ENCODE assay signal across 1 cellular context in genomic region chr1:231382426-231382825, GRCh38.
TF ChIP-seq lines count a peak whose summit lies in the region.

No MANE protein-coding gene starts in this region.

TF ChIP-seq in HepG2, 621 proteins besides CTCF, POLR2A, EP300 and RAD21:
- no peak for TF ChIP-seq ERF (CRISPR knock-in tag; IDR thresholded peaks at IDR 0.05)
- no peak for TF ChIP-seq SMARCE1 (IDR thresholded peaks at IDR 0.05; ENCODE audit: borderline replicate concordance)
- TF ChIP-seq ZSCAN12 (CRISPR knock-in tag; IDR thresholded peaks at IDR 0.05), result no peak
- TF ChIP-seq KDM1A (CRISPR knock-in tag; IDR thresholded peaks at IDR 0.05), result no peak
- TF ChIP-seq ZFX (CRISPR knock-in tag; IDR thresholded peaks at IDR 0.05; ENCODE audit: low read depth), result no peak
- no peak for TF ChIP-seq HDAC2 (CRISPR knock-in tag; IDR thresholded peaks at IDR 0.05)
- no peak for TF ChIP-seq ZBTB1 (CRISPR knock-in tag; IDR thresholded peaks at IDR 0.05; ENCODE audit: borderline replicate concordance)
- TF ChIP-seq HNRNPK (IDR thresholded peaks at IDR 0.05; ENCODE audit: low read depth, low read length, poor library complexity, severe bottlenecking), result no peak
- no peak for TF ChIP-seq DPF2 (CRISPR knock-in tag; IDR thresholded peaks at IDR 0.05; ENCODE audit: borderline replicate concordance, low read depth)
TF ChIP-seq in HepG2: peak in this region for 0.
